13 cellular contexts compared by ENCODE assay signal in genomic region chr1:59116920-59117542, GRCh38.
DNase-seq lines count a peak whose midpoint lies in the region; ATAC-seq and TF ChIP-seq lines count a peak whose summit lies in the region.
"Had no signal": no experiment of that assay in that cellular context is flagged by ENCODE, and none has a peak within 500 bp of the region (broad histone marks: within the 10 kb centered on the region; RNA-seq: fewer than 3 reads in every experiment).

No MANE protein-coding gene starts in this region.

- no peak overlapping the region for H3K4me3 Mint-ChIP-seq in stimulated activated naive CD8-positive, alpha-beta T cell treated with anti-CD3 and anti-CD28 coated beads, Interleukin-15, amount 100 ng/mL, for 72 hours
- no peak overlapping the region for H3K4me3 Mint-ChIP-seq in activated CD8-positive, alpha-beta T cell treated with anti-CD3 and anti-CD28 coated beads for 36 hours
- H3K4me3 Mint-ChIP-seq: activated naive CD8-positive, alpha-beta T cell treated with anti-CD3 and anti-CD28 coated beads, Interleukin-2, amount 10 ng/mL, durations not matched to agents 7 days and 5 days; B cell had no signal

- ATAC-seq in stimulated activated naive CD8-positive, alpha-beta T cell treated with anti-CD3 and anti-CD28 coated beads, Interleukin-15, Interleukin-2, amounts not matched to agents 100 U/mL and 50 U/mL, for 24 hours, result peak; percentile 89
- no peak for ATAC-seq in stimulated activated naive CD8-positive, alpha-beta T cell treated with anti-CD3 and anti-CD28 coated beads, Interleukin-15, amount 100 ng/mL, for 72 hours
- ATAC-seq in activated CD8-positive, alpha-beta T cell treated with anti-CD3 and anti-CD28 coated beads for 36 hours, result peak; percentile 88
- no peak for ATAC-seq in Right ventricle myocardium inferior

- H3K4me1 Mint-ChIP-seq in stimulated activated naive CD8-positive, alpha-beta T cell treated with anti-CD3 and anti-CD28 coated beads, Interleukin-15, amount 100 ng/mL, for 72 hours, result peaks cover 9% of the 10 kb centered on the region
- peaks cover 7% of the 10 kb centered on the region for H3K4me1 Mint-ChIP-seq in activated CD8-positive, alpha-beta T cell treated with anti-CD3 and anti-CD28 coated beads for 36 hours (ENCODE audit: low read depth)
- H3K4me1 Mint-ChIP-seq: B cell had no signal

- peak; percentile 26 for DNase-seq in stimulated activated naive CD8-positive, alpha-beta T cell treated with anti-CD3 and anti-CD28 coated beads, Interleukin-15, Interleukin-2, amounts not matched to agents 100 U/mL and 50 U/mL, for 24 hours
- no peak for DNase-seq in stimulated activated naive CD8-positive, alpha-beta T cell treated with anti-CD3 and anti-CD28 coated beads, Interleukin-15, amount 100 ng/mL, for 72 hours
- DNase-seq in activated CD8-positive, alpha-beta T cell treated with anti-CD3 and anti-CD28 coated beads for 36 hours, result peak; percentile 39
- DNase-seq in glomerular visceral epithelial cell (ENCODE audit: extremely low spot score) (peak; percentile 40), OCI-M1 (lab: John Stamatoyannopoulos, UW) (no peak), NCI-H82 treated with DMSO at 0.1 percent for 48 hours (lab: John Stamatoyannopoulos, UW; ENCODE audit: unreplicated experiment) (no peak), KG1 (lab: John Stamatoyannopoulos, UW) (no peak), Right ventricle myocardium inferior (ENCODE audit: missing footprints) (no peak)
- DNase-seq: activated CD4-positive, CD25-positive, alpha-beta regulatory T cell treated with anti-CD3 and anti-CD28 coated beads, Interleukin-2, amount 50 U/mL, for 72 hours; activated naive CD8-positive, alpha-beta T cell treated with anti-CD3 and anti-CD28 coated beads, Interleukin-2, amount 10 ng/mL, durations not matched to agents 7 days and 5 days; erythroblast; midbrain had no signal

- no peak for TF ChIP-seq CTCF in activated CD8-positive, alpha-beta T cell treated with anti-CD3 and anti-CD28 coated beads for 36 hours (IDR thresholded peaks at IDR 0.05)

- H3K27ac Mint-ChIP-seq in stimulated activated naive CD8-positive, alpha-beta T cell treated with anti-CD3 and anti-CD28 coated beads, Interleukin-15, amount 100 ng/mL, for 72 hours, result no peak overlapping the region
- H3K27ac Mint-ChIP-seq in activated CD8-positive, alpha-beta T cell treated with anti-CD3 and anti-CD28 coated beads for 36 hours, result no peak overlapping the region
- H3K27ac Mint-ChIP-seq: activated naive CD8-positive, alpha-beta T cell treated with anti-CD3 and anti-CD28 coated beads, Interleukin-2, amount 10 ng/mL, durations not matched to agents 7 days and 5 days; B cell had no signal

- H3K36me3 Mint-ChIP-seq in activated CD8-positive, alpha-beta T cell treated with anti-CD3 and anti-CD28 coated beads for 36 hours (ENCODE audit: low read depth), result no peaks in the 10 kb centered on the region
- H3K36me3 Mint-ChIP-seq: activated naive CD8-positive, alpha-beta T cell treated with anti-CD3 and anti-CD28 coated beads, Interleukin-2, amount 10 ng/mL, durations not matched to agents 7 days and 5 days had no signal

- intact Hi-C loops in activated CD8-positive, alpha-beta T cell treated with anti-CD3 and anti-CD28 coated beads for 36 hours (cut with micrococcal nuclease), result no loop called here
- intact Hi-C loops in Right ventricle myocardium inferior (cut with DNase I), result no loop called here

- POLR2A ChIA-PET in activated CD8-positive, alpha-beta T cell treated with anti-CD3 and anti-CD28 coated beads for 36 hours (lab: Charles Lee), result no interaction called here

- CTCF ChIA-PET in activated CD8-positive, alpha-beta T cell treated with anti-CD3 and anti-CD28 coated beads for 36 hours (lab: Charles Lee), result no interaction called here

- H3K27me3 Mint-ChIP-seq in stimulated activated naive CD8-positive, alpha-beta T cell treated with anti-CD3 and anti-CD28 coated beads, Interleukin-15, amount 100 ng/mL, for 72 hours, result no peaks in the 10 kb centered on the region
- no peaks in the 10 kb centered on the region for H3K27me3 Mint-ChIP-seq in activated CD8-positive, alpha-beta T cell treated with anti-CD3 and anti-CD28 coated beads for 36 hours

- no peaks in the 10 kb centered on the region for H3K9me3 Mint-ChIP-seq in stimulated activated naive CD8-positive, alpha-beta T cell treated with anti-CD3 and anti-CD28 coated beads, Interleukin-15, amount 100 ng/mL, for 72 hours
- no peaks in the 10 kb centered on the region for H3K9me3 Mint-ChIP-seq in activated CD8-positive, alpha-beta T cell treated with anti-CD3 and anti-CD28 coated beads for 36 hours
- H3K9me3 Mint-ChIP-seq: activated naive CD8-positive, alpha-beta T cell treated with anti-CD3 and anti-CD28 coated beads, Interleukin-2, amount 10 ng/mL, durations not matched to agents 7 days and 5 days had no signal

Comparison
In these comparisons a context has a peak if more than half of its experiments do, and no peak if none do; other contexts are left out.
1. ATAC-seq: peak in stimulated activated naive CD8-positive, alpha-beta T cell treated with anti-CD3 and anti-CD28 coated beads, Interleukin-15, Interleukin-2, amounts not matched to agents 100 U/mL and 50 U/mL, for 24 hours (single experiment) and activated CD8-positive, alpha-beta T cell treated with anti-CD3 and anti-CD28 coated beads for 36 hours (single experiment); none in stimulated activated naive CD8-positive, alpha-beta T cell treated with anti-CD3 and anti-CD28 coated beads, Interleukin-15, amount 100 ng/mL, for 72 hours (single experiment) and Right ventricle myocardium inferior (single experiment).
2. DNase-seq: peak in stimulated activated naive CD8-positive, alpha-beta T cell treated with anti-CD3 and anti-CD28 coated beads, Interleukin-15, Interleukin-2, amounts not matched to agents 100 U/mL and 50 U/mL, for 24 hours (single experiment), activated CD8-positive, alpha-beta T cell treated with anti-CD3 and anti-CD28 coated beads for 36 hours (single experiment) and glomerular visceral epithelial cell (single experiment); none in stimulated activated naive CD8-positive, alpha-beta T cell treated with anti-CD3 and anti-CD28 coated beads, Interleukin-15, amount 100 ng/mL, for 72 hours (0 of 2), OCI-M1 (single experiment), NCI-H82 treated with DMSO at 0.1 percent for 48 hours (single experiment), KG1 (single experiment) and Right ventricle myocardium inferior (single experiment).